Comparison of ENCODE assay signal across 8 cellular contexts in the genomic region with DNA sequence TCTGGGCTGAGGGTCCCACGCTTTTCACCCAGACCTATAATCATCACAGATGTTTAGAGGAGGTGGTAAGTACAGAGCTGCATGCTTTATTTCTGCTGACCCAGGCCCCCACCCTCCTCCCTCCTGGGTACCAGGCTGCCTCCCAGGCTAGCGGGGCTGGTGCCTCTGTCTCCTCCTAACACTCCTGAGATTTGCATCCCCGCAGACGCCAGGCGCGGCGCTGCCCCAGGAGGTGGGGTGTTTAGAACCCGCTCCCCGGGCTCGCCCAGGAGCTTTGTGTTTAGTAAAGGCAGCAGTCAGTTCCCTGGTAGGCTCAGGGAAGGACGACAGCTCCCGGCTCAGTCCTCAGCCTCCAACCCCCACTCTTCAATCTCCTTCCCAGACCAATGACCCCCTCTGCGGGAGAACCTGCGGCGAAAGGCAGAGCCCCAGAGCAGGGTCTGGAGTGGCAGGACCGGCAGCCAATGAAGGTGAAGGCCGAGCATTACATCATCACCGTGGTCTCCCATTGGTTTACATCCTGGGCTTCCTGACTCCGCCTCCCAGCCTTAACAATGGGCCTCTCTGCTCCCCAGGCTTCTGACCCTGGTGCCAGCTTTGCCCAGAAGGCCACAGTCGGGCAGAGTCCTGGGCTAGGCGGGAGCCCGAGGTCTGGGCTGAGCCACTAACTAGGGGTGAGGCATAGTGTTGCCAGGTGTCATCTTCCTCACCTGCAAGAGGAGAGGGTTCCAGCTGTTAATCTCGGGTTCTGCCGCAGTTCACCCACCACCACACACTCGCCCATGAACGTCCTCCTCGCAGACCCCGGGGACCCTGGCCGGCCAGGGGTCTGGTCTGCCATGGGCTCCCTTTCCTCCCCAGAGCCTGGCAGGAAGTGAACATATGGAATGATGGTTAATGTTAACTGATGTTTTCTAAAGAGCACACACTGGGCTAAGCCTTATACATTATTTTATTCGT.
DNase-seq lines count a peak whose midpoint lies in the region; ATAC-seq and TF ChIP-seq lines count a peak whose summit lies in the region.

No MANE protein-coding gene starts in this region.

- no peaks in the 10 kb centered on the region for H3K9me3 Mint-ChIP-seq in nephron

- H3K4me3 ChIP-seq in foreskin fibroblast (ENCODE audit: low read depth in 1 of 2, low read length in 2 of 2): peak overlapping the region; percentile 3 to 29

- no peak for ATAC-seq in GM18909 (IDR thresholded peaks at IDR 0.05; ENCODE audit: poor library complexity, unreplicated experiment)

- TF ChIP-seq CTCF in foreskin fibroblast (IDR thresholded peaks at IDR 0.05; ENCODE audit: low read depth, low read length) (no peak), nephron (IDR thresholded peaks at IDR 0.05; ENCODE audit: unreplicated experiment in 3 of 3) (no peak)

- H3K27me3 Mint-ChIP-seq in nephron (ENCODE audit: low read depth): peaks cover 25% of the 10 kb centered on the region

- H3K4me1 Mint-ChIP-seq in nephron: peaks cover 25% of the 10 kb centered on the region

- H3K4me3 Mint-ChIP-seq in nephron: peak overlapping the region; percentile 51 to 70 (median 56)

- DNase-seq in NCI-H2227 (lab: John Stamatoyannopoulos, UW; ENCODE audit: unreplicated experiment) (peak; percentile 70), NCI-H2227 treated with DMSO at 0.1 percent for 48 hours (lab: John Stamatoyannopoulos, UW) (no peak), SHP77 treated with DMSO at 0.1 percent for 48 hours (lab: John Stamatoyannopoulos, UW) (peak; percentile 7), foreskin fibroblast (peak; percentile 62 to 73), activated gamma-delta T cell treated with Interleukin-2 at 50 U/mL for 16 hours (no peak), AML-193 (lab: John Stamatoyannopoulos, UW) (no peak)

- H3K36me3 Mint-ChIP-seq in nephron (ENCODE audit: low read depth): no peaks in the 10 kb centered on the region

- H3K27ac Mint-ChIP-seq in nephron: peak overlapping the region; percentile 57 to 90 (median 62)

Comparison
In these comparisons a context has a peak if more than half of its experiments do, and no peak if none do; other contexts are left out.
1. DNase-seq: peak in NCI-H2227 (single experiment), SHP77 treated with DMSO at 0.1 percent for 48 hours (single experiment) and foreskin fibroblast (2 of 2); none in NCI-H2227 treated with DMSO at 0.1 percent for 48 hours (single experiment), activated gamma-delta T cell treated with Interleukin-2 at 50 U/mL for 16 hours (single experiment) and AML-193 (0 of 2).